8 cellular contexts compared by ENCODE assay signal in the genomic region with DNA sequence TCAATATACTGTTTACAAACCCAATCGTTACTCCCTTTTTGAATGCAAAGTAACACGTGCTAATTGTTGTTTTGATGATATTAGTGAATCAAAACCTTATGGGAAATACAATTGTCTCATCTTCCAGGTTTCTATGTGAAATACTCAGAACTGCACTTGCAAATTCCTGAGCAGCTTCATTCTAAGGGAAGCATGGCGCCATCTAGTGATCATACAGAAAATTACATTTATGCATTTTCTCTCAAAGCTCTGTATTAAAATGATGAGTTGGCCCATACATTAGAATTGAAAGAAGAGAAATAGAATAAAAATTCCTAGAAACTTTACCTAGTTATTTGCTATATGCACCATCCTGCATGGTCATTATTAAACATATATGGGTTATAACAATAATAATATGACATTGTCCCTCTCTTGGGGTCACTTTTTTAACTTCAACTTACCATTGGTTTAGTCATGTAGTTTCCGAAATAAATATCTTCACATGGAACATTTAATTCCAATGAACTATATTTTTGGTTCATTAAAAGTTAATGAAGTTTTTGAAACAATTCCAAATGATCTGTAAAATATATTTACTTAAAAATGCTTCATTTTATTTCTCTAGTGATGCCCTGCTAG.
DNase-seq lines count a peak whose midpoint lies in the region; ATAC-seq and TF ChIP-seq lines count a peak whose summit lies in the region.

No MANE protein-coding gene starts in this region.

- no peaks in the 10 kb centered on the region for H3K9me3 ChIP-seq in SK-N-SH

- no peaks in the 10 kb centered on the region for H3K27me3 Mint-ChIP-seq in stimulated activated memory B cell treated with anti-CD40 and anti-IgM and Interleukin-4, amounts not matched to agents 10 μg/mL and 1 μg/mL and 100 μg/mL, for 72 hours

- POLR2A ChIA-PET in SK-N-SH (lab: Yijun Ruan, JAX): no interaction called here

- H3K9me3 Mint-ChIP-seq in stimulated activated memory B cell treated with anti-CD40 and anti-IgM and Interleukin-4, amounts not matched to agents 10 μg/mL and 1 μg/mL and 100 μg/mL, for 72 hours: no peaks in the 10 kb centered on the region

- peaks cover 4% of the 10 kb centered on the region for H3K4me1 Mint-ChIP-seq in stimulated activated memory B cell treated with anti-CD40 and anti-IgM and Interleukin-4, amounts not matched to agents 10 μg/mL and 1 μg/mL and 100 μg/mL, for 72 hours

- H4K20me1 ChIP-seq in SK-N-SH (ENCODE audit: insufficient read depth): no peaks in the 10 kb centered on the region

- H3F3A ChIP-seq in SK-N-SH (replicated peaks; ENCODE audit: insufficient read depth): no peaks in the 10 kb centered on the region

- TF ChIP-seq RAD21 in SK-N-SH (IDR thresholded peaks at IDR 0.05; ENCODE audit: low read length): peak; percentile 90

- no peak overlapping the region for H3K4me2 ChIP-seq in SK-N-SH

- WGBS in SK-N-SH (ENCODE audit: low lambda C conversion rate): 25% methylated on average over 4 of the region's 4 CpGs

- no peaks in the 10 kb centered on the region for H3K9me2 ChIP-seq in SK-N-SH

- TF ChIP-seq CTCF in 22Rv1 (IDR thresholded peaks at IDR 0.05) (peak; percentile 92), SK-N-SH (IDR thresholded peaks at IDR 0.05) (peak; percentile 89), fibroblast of villous mesenchyme (IDR thresholded peaks at IDR 0.05; ENCODE audit: insufficient read depth, low read depth, low read length) (peak; percentile 72)

- CTCF ChIA-PET in SK-N-SH (lab: Yijun Ruan, JAX): interaction anchor here (0.6 to 5.2 kb wide), 59 partner anchors 9 to 672 kb away, joined by 3 to 70 read pairs (median 4); no protein-coding TSS in a partner anchor

- H3K4me3 Mint-ChIP-seq in stimulated activated memory B cell treated with anti-CD40 and anti-IgM and Interleukin-4, amounts not matched to agents 10 μg/mL and 1 μg/mL and 100 μg/mL, for 72 hours: no peak overlapping the region

- DNase-seq in GDM1 (lab: John Stamatoyannopoulos, UW): peak; percentile 15
- DNase-seq in LoVo (ENCODE audit: low spot score): peak; percentile 76
- peak; percentile 24 for DNase-seq in SK-N-SH
- peak; percentile 67 for DNase-seq in fibroblast of villous mesenchyme (ENCODE audit: low read depth)
- peak; percentile 47 for DNase-seq in retina
- DNase-seq in stimulated activated CD4-positive, alpha-beta T cell treated with anti-CD3 and anti-CD28 coated beads, Interleukin-4, amount 100 ng/mL, for 4 hours: no peak

- H3K4me3 ChIP-seq in SK-N-SH (ENCODE audit: low read depth in 2 of 2, low read length in 1 of 2) (no peak overlapping the region; a peak in 1 of 4 replicates), fibroblast of villous mesenchyme (ENCODE audit: low read depth, low read length) (no peak overlapping the region)

- H3K36me3 ChIP-seq in SK-N-SH (replicated peaks in 1 of 2; ENCODE audit: control insufficient read depth in 1 of 2, insufficient read depth in 2 of 2, low read length in 1 of 2): no peaks in the 10 kb centered on the region

- H3K27ac ChIP-seq in 22Rv1: no peak overlapping the region
- no peak overlapping the region for H3K27ac ChIP-seq in SK-N-SH (ENCODE audit: low read depth in 2 of 2, low read length in 1 of 2)

- no peak for ATAC-seq in stimulated activated memory B cell treated with anti-CD40 and anti-IgM and Interleukin-4, amounts not matched to agents 10 μg/mL and 1 μg/mL and 100 μg/mL, for 72 hours

- H3K4me1 ChIP-seq in SK-N-SH (ENCODE audit: control insufficient read depth in 1 of 2, insufficient read depth in 2 of 2, low read depth in 1 of 2, low read length in 1 of 2): peaks cover 2 to 4% of the 10 kb centered on the region in 2 experiments; a peak in 3 of 4 replicates

- no peak overlapping the region for H3K9ac ChIP-seq in SK-N-SH

- H2AFZ ChIP-seq in SK-N-SH (ENCODE audit: low read depth): no peak overlapping the region

- H3K36me3 Mint-ChIP-seq in stimulated activated memory B cell treated with anti-CD40 and anti-IgM and Interleukin-4, amounts not matched to agents 10 μg/mL and 1 μg/mL and 100 μg/mL, for 72 hours: no peaks in the 10 kb centered on the region

- H3K79me2 ChIP-seq in SK-N-SH (ENCODE audit: insufficient read depth): no peaks in the 10 kb centered on the region

- no peaks in the 10 kb centered on the region for H3K27me3 ChIP-seq in SK-N-SH (ENCODE audit: insufficient read depth)

- TF ChIP-seq EP300 in SK-N-SH (IDR thresholded peaks at IDR 0.05; ENCODE audit: borderline replicate concordance in 1 of 2, low read depth in 1 of 2, low read length in 1 of 2): no peak

- no peak overlapping the region for H3K27ac Mint-ChIP-seq in stimulated activated memory B cell treated with anti-CD40 and anti-IgM and Interleukin-4, amounts not matched to agents 10 μg/mL and 1 μg/mL and 100 μg/mL, for 72 hours

TF ChIP-seq in SK-N-SH, 30 proteins besides CTCF, POLR2A, EP300 and RAD21:
- TF ChIP-seq FOXM1 (IDR thresholded peaks at IDR 0.05; ENCODE audit: low read depth) (no peak), GABPA (IDR thresholded peaks at IDR 0.05; ENCODE audit: low read depth) (0 out of 2 replicates have a peak, but pooled peaks have one; percentile 7), TEAD4 (IDR thresholded peaks at IDR 0.05; ENCODE audit: borderline replicate concordance, insufficient read depth) (no peak), SMC3 (IDR thresholded peaks at IDR 0.05; ENCODE audit: low read depth, low read length) (peak; percentile 85), POLR2AphosphoS5 (IDR thresholded peaks at IDR 0.05; ENCODE audit: low read depth, low read length) (no peak)

Comparison
In these comparisons a context has a peak if more than half of its experiments do, and no peak if none do; other contexts are left out.
1. DNase-seq: peak in GDM1 (single experiment), LoVo (single experiment), SK-N-SH (single experiment), fibroblast of villous mesenchyme (single experiment) and retina (single experiment); none in stimulated activated CD4-positive, alpha-beta T cell treated with anti-CD3 and anti-CD28 coated beads, Interleukin-4, amount 100 ng/mL, for 4 hours (0 of 2).
2. Peak in every context shown above with its lines, with median percentiles within 50 percentile points of each other: CTCF ChIP-seq.